20 cellular contexts compared by ENCODE assay signal in genomic region chr6:109939654-109940053, GRCh38. TPM values are rescaled to one million over a fixed set of nuclear protein-coding genes. Genes with fewer than 3 reads are reported as not detected.
DNase-seq lines count a peak whose midpoint lies in the region; ATAC-seq, FAIRE-seq and TF ChIP-seq lines count a peak whose summit lies in the region.
"Had no signal": no experiment of that assay in that cellular context is flagged by ENCODE, and none has a peak within 500 bp of the region (broad histone marks: within the 10 kb centered on the region; RNA-seq: fewer than 3 reads in every experiment).

No MANE protein-coding gene starts in this region.

- H3K27ac ChIP-seq in IMR-90 (ENCODE audit: insufficient read depth, low read length) (no peak overlapping the region), astrocyte (ENCODE audit: low read depth, low read length) (no peak overlapping the region), sigmoid colon (no peak overlapping the region), right atrium auricular region (no peak overlapping the region)
- H3K27ac ChIP-seq: SJCRH30 had no signal

- H3K27me3 Mint-ChIP-seq in astrocyte (ENCODE audit: low read depth, unreplicated experiment), result peaks cover 17% of the 10 kb centered on the region

- TF ChIP-seq EP300 in sigmoid colon (IDR thresholded peaks at IDR 0.05), result no peak

- POLR2A ChIA-PET in IMR-90 (lab: Charles Lee; ENCODE audit: unreplicated experiment), result no interaction called here

- no TSS peak for BruUV-seq in IMR-90 (replicated peaks; lab: Mats Ljungman, UMichigan)

- no peaks in the 10 kb centered on the region for H3K79me2 ChIP-seq in astrocyte (ENCODE audit: insufficient read depth, low read length)

- H3K4me1 ChIP-seq in IMR-90 (ENCODE audit: control insufficient read depth, insufficient read depth, low read length), result no peaks in the 10 kb centered on the region
- no peaks in the 10 kb centered on the region for H3K4me1 ChIP-seq in astrocyte (ENCODE audit: insufficient read depth, low read length)
- H3K4me1 ChIP-seq in sigmoid colon, result no peaks in the 10 kb centered on the region
- no peaks in the 10 kb centered on the region for H3K4me1 ChIP-seq in right atrium auricular region
- H3K4me1 ChIP-seq: SJCRH30 had no signal

- in situ Hi-C loops in IMR-90 (cut with MboI; ENCODE audit: low sequenced_read_pairs), result no loop called here

- H3K23ac ChIP-seq in IMR-90 (ENCODE audit: low read depth, low read length), result no peak overlapping the region

- FAIRE-seq in astrocyte (lab: Jason Lieb, UNC), result no peak

- WGBS in IMR-90 (ENCODE audit: extremely low coverage in 2 of 2, insufficient read length in 1 of 2), 2 experiments, result no CpG with 5 or more reads among the region's 2 CpGs
- WGBS in sigmoid colon, 2 donors, result 83 to 92% methylated on average over 2 of the region's 2 CpGs

- no peak for TF ChIP-seq RAD21 in IMR-90 (IDR thresholded peaks at IDR 0.05; ENCODE audit: low read length)

- ATAC-seq in IMR-90 (ENCODE audit: low read depth) (no peak), GM19023 (IDR thresholded peaks at IDR 0.05; ENCODE audit: unreplicated experiment) (no peak)

- H3K9me3 ChIP-seq in IMR-90 (ENCODE audit: control insufficient read depth, insufficient read depth, low read length) (no peaks in the 10 kb centered on the region), astrocyte (ENCODE audit: insufficient read depth, low read depth, low read length) (no peaks in the 10 kb centered on the region), sigmoid colon (no peaks in the 10 kb centered on the region), right atrium auricular region (no peaks in the 10 kb centered on the region)
- H3K9me3 ChIP-seq: SJCRH30 had no signal

- H3K4me3 Mint-ChIP-seq in astrocyte (ENCODE audit: unreplicated experiment), result no peak overlapping the region
- H3K4me3 Mint-ChIP-seq: CD14-positive monocyte had no signal

- no peaks in the 10 kb centered on the region for H3K79me1 ChIP-seq in IMR-90 (ENCODE audit: low read depth in 1 of 2, low read length in 2 of 2)

- no peak overlapping the region for H3K4ac ChIP-seq in IMR-90 (ENCODE audit: low read depth, low read length)

- no peak overlapping the region for H3K27ac Mint-ChIP-seq in astrocyte (ENCODE audit: unreplicated experiment)
- H3K27ac Mint-ChIP-seq: CD14-positive monocyte had no signal

- no peak overlapping the region for H3K4me3 ChIP-seq in IMR-90 (ENCODE audit: insufficient read depth, low read depth, low read length)
- H3K4me3 ChIP-seq in astrocyte (ENCODE audit: insufficient read depth, low read depth, low read length), result no peak overlapping the region
- no peak overlapping the region for H3K4me3 ChIP-seq in foreskin fibroblast (ENCODE audit: low read depth in 1 of 2, low read length in 2 of 2)
- no peak overlapping the region for H3K4me3 ChIP-seq in sigmoid colon
- no peak overlapping the region for H3K4me3 ChIP-seq in right atrium auricular region
- H3K4me3 ChIP-seq: SJCRH30 had no signal

- H3K36me3 ChIP-seq in IMR-90 (ENCODE audit: control insufficient read depth, insufficient read depth, low read length), result no peaks in the 10 kb centered on the region
- no peaks in the 10 kb centered on the region for H3K36me3 ChIP-seq in astrocyte (ENCODE audit: insufficient read depth, low read length)
- no peaks in the 10 kb centered on the region for H3K36me3 ChIP-seq in sigmoid colon
- no peaks in the 10 kb centered on the region for H3K36me3 ChIP-seq in right atrium auricular region
- H3K36me3 ChIP-seq: SJCRH30 had no signal

- H3K27me3 ChIP-seq in IMR-90 (ENCODE audit: control insufficient read depth, insufficient read depth, low read length) (no peaks in the 10 kb centered on the region; the same call in 1 of the 2 replicates), astrocyte (ENCODE audit: insufficient read depth, low read length) (no peaks in the 10 kb centered on the region), sigmoid colon (no peaks in the 10 kb centered on the region), right atrium auricular region (no peaks in the 10 kb centered on the region)
- H3K27me3 ChIP-seq: SJCRH30 had no signal

- H3K4me1 Mint-ChIP-seq in astrocyte (ENCODE audit: low read depth, unreplicated experiment), result no peaks in the 10 kb centered on the region
- H3K4me1 Mint-ChIP-seq: CD14-positive monocyte had no signal

- H3K9ac ChIP-seq in IMR-90 (ENCODE audit: low read depth, low read length) (no peak overlapping the region), astrocyte (ENCODE audit: low read length) (no peak overlapping the region)

- H2AK5ac ChIP-seq in IMR-90 (ENCODE audit: low read depth, low read length), result no peak overlapping the region

- H2AFZ ChIP-seq in IMR-90 (replicated peaks; ENCODE audit: low read length, poor library complexity) (no peak overlapping the region), astrocyte (ENCODE audit: low read depth, low read length) (no peak overlapping the region)

- H2BK20ac ChIP-seq in IMR-90 (ENCODE audit: low read depth, low read length), result no peak overlapping the region

- H2BK15ac ChIP-seq in IMR-90 (ENCODE audit: low read depth, low read length), result no peak overlapping the region

- no peak overlapping the region for H2BK5ac ChIP-seq in IMR-90 (ENCODE audit: low read depth, low read length, poor library complexity, severe bottlenecking)

- CTCF ChIA-PET in IMR-90 (lab: Yijun Ruan, JAX), result no interaction called here

- H3K18ac ChIP-seq in IMR-90 (ENCODE audit: low read depth, low read length), result no peak overlapping the region

- no peak for TF ChIP-seq CTCF in IMR-90 (conservative IDR thresholded peaks at IDR 0.05; ENCODE audit: low read depth, low read length)
- no peak for TF ChIP-seq CTCF in astrocyte (IDR thresholded peaks at IDR 0.05; ENCODE audit: insufficient read depth, low read depth, low read length)
- TF ChIP-seq CTCF in foreskin fibroblast (IDR thresholded peaks at IDR 0.05; ENCODE audit: low read depth, low read length), result no peak
- TF ChIP-seq CTCF in sigmoid colon (IDR thresholded peaks at IDR 0.05), result no peak
- no peak for TF ChIP-seq CTCF in right atrium auricular region (IDR thresholded peaks at IDR 0.05)

- H2AK9ac ChIP-seq in IMR-90 (replicated peaks; ENCODE audit: low read depth, low read length, poor library complexity), result no peak overlapping the region

- H3K9me3 Mint-ChIP-seq in astrocyte (ENCODE audit: unreplicated experiment), result peaks cover 3% of the 10 kb centered on the region

- H3K14ac ChIP-seq in IMR-90 (replicated peaks; ENCODE audit: low read depth, low read length), result no peak overlapping the region

- intact Hi-C loops in IMR-90 (cut with micrococcal nuclease), result no loop called here
- intact Hi-C loops in sigmoid colon (cut with DNase I), result no loop called here

- no peaks in the 10 kb centered on the region for H3K9me1 ChIP-seq in IMR-90 (ENCODE audit: insufficient read depth, low read length)

- no peak overlapping the region for H3K56ac ChIP-seq in IMR-90 (ENCODE audit: extremely low read depth, insufficient read depth, low read length)

- H2BK120ac ChIP-seq in IMR-90 (ENCODE audit: low read depth, low read length), result no peak overlapping the region

- TF ChIP-seq POLR2A in IMR-90 (IDR thresholded peaks at IDR 0.05; ENCODE audit: low read depth, low read length) (no peak), sigmoid colon (IDR thresholded peaks at IDR 0.05) (no peak)

- dilution Hi-C loops in IMR-90 (cut with HindIII; ENCODE audit: low sequenced_read_pairs, unreplicated experiment), result no loop called here

- no peaks in the 10 kb centered on the region for H3K36me3 Mint-ChIP-seq in astrocyte (ENCODE audit: low read depth, unreplicated experiment)

- H4K20me1 ChIP-seq in IMR-90 (ENCODE audit: insufficient read depth, low read length) (no peaks in the 10 kb centered on the region), astrocyte (ENCODE audit: insufficient read depth, low read length) (no peaks in the 10 kb centered on the region)

- H4K8ac ChIP-seq in IMR-90 (ENCODE audit: low read depth in 2 of 2, low read length in 2 of 2), result no peak overlapping the region

- DNase-seq in ELR (ENCODE audit: low read depth) (peak; percentile 48), IMR-90 (peak; percentile 26), astrocyte (ENCODE audit: low read depth) (peak; percentile 12), foreskin fibroblast (peak; percentile 5 to 10), sigmoid colon (no peak), right atrium auricular region (ENCODE audit: low spot score) (no peak), HPDE6-E6E7 (ENCODE audit: extremely low spot score) (no peak)
- DNase-seq: AML-193; COR-L47; DMS153; MM.1S; NCI-H1105 treated with DMSO at 0.1 percent for 48 hours; NCI-H1694 treated with DMSO at 0.1 percent for 48 hours; NK-92 treated with Interleukin-12 subunit alpha and Interleukin-12 subunit beta, amount 100 ng/mL, for 24 hours; RPMI8226; SJCRH30 had no signal

- no peak overlapping the region for H4K91ac ChIP-seq in IMR-90 (ENCODE audit: insufficient read depth, low read depth, low read length)

- H4K5ac ChIP-seq in IMR-90 (ENCODE audit: low read depth, low read length), result no peak overlapping the region

- H3K4me2 ChIP-seq in IMR-90 (ENCODE audit: low read depth, low read length) (no peak overlapping the region), astrocyte (ENCODE audit: low read length) (no peak overlapping the region)

TF ChIP-seq in IMR-90, 13 proteins besides CTCF, POLR2A, EP300 and RAD21:
- no peak for TF ChIP-seq MXI1 (IDR thresholded peaks at IDR 0.05; ENCODE audit: borderline replicate concordance, low read depth, low read length)
- TF ChIP-seq BHLHE40 (IDR thresholded peaks at IDR 0.05; ENCODE audit: low read depth, low read length), result no peak
- TF ChIP-seq MAZ (IDR thresholded peaks at IDR 0.05; ENCODE audit: borderline replicate concordance, low read depth, low read length), result no peak
- TF ChIP-seq NFE2L2 (IDR thresholded peaks at IDR 0.05; ENCODE audit: low read depth, low read length), result no peak
- TF ChIP-seq MAFK (IDR thresholded peaks at IDR 0.05; ENCODE audit: low read depth, low read length), result no peak
- no peak for TF ChIP-seq USF2 (IDR thresholded peaks at IDR 0.05; ENCODE audit: low read depth, low read length)

RNA-seq across cellular contexts. Expression of gene GPR6, which starts 38.5 kb away (rescaled TPM):
- not detected in 2 replicates for total RNA-seq in IMR-90 (2012; rRNA removed)
- not detected in 2 replicates for polyA plus RNA-seq in IMR-90 (2012; rRNA removed)
- polyA plus RNA-seq in IMR-90 (2012; cell fraction: cytosol; rRNA removed), result not detected in 2 replicates
- not detected in 2 replicates for polyA plus RNA-seq in IMR-90 (2012; cell fraction: nucleus; rRNA removed; ENCODE audit: low replicate concordance)
- not detected in 2 replicates for total RNA-seq in astrocyte
- total RNA-seq in sigmoid colon, result not detected
- polyA plus RNA-seq in sigmoid colon, result not detected
- total RNA-seq in right atrium auricular region, result not detected
- total RNA-seq: A673, OCI-LY7, SJCRH30 had no signal
- polyA plus RNA-seq: CD14-positive monocyte had no signal

Comparison
In these comparisons a context has a peak if more than half of its experiments do, and no peak if none do; other contexts are left out.
1. DNase-seq: peak in ELR (single experiment), IMR-90 (single experiment), astrocyte (single experiment) and foreskin fibroblast (2 of 2); none in sigmoid colon (single experiment), right atrium auricular region (single experiment) and HPDE6-E6E7 (single experiment).